In genomic region chr5:96745025-96745424, GRCh38 we compare ENCODE assay signal across 1 cellular context.
TF ChIP-seq lines count a peak whose summit lies in the region.

No MANE protein-coding gene starts in this region.

TF ChIP-seq in HEK293, 187 proteins besides CTCF, POLR2A, EP300 and RAD21 (continued from another document):
- TF ChIP-seq ZSCAN18 (tag by site-specific recombination; IDR thresholded peaks at IDR 0.05) (no peak), ZNF544 (tag by site-specific recombination; IDR thresholded peaks at IDR 0.05) (no peak), ZNF174 (tag by site-specific recombination; IDR thresholded peaks at IDR 0.05) (no peak), KLF7 (tag by site-specific recombination; IDR thresholded peaks at IDR 0.05; ENCODE audit: borderline replicate concordance) (no peak), ZNF404 (tag by site-specific recombination; IDR thresholded peaks at IDR 0.05) (no peak), OVOL3 (tag by site-specific recombination; IDR thresholded peaks at IDR 0.05) (no peak), ZNF362 (tag by site-specific recombination; IDR thresholded peaks at IDR 0.05) (peak; percentile 66), ZNF18 (tag by site-specific recombination; IDR thresholded peaks at IDR 0.05) (no peak)
TF ChIP-seq in HEK293: peak in this region for 30.
